1 cellular context compared by ENCODE assay signal in the genomic region with DNA sequence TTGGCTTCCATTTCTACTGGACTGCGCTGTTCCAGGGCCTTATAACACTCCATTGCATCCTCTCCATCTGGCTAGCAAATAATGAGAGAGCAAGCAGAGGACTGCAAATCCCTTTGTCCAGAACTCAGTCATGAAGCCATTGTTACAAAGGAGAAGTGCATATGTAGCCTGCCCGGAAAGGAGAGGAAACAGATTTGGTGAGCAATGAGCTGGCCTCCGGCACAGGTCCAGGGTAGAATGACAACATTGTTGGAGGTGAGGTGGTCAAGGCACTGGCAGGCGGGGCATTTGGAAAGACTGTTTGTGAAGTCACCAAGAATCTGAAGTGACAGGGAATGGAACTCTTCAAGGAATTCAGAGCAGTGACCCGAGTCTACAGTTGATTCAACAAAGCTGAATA.
TF ChIP-seq lines count a peak whose summit lies in the region.

No MANE protein-coding gene starts in this region.

TF ChIP-seq in K562, 482 proteins besides CTCF, POLR2A, EP300 and RAD21 (continued from another document):
- TF ChIP-seq, protein P1, sequence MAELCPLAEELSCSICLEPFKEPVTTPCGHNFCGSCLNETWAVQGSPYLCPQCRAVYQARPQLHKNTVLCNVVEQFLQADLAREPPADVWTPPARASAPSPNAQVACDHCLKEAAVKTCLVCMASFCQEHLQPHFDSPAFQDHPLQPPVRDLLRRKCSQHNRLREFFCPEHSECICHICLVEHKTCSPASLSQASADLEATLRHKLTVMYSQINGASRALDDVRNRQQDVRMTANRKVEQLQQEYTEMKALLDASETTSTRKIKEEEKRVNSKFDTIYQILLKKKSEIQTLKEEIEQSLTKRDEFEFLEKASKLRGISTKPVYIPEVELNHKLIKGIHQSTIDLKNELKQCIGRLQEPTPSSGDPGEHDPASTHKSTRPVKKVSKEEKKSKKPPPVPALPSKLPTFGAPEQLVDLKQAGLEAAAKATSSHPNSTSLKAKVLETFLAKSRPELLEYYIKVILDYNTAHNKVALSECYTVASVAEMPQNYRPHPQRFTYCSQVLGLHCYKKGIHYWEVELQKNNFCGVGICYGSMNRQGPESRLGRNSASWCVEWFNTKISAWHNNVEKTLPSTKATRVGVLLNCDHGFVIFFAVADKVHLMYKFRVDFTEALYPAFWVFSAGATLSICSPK (IDR thresholded peaks at IDR 0.05; ENCODE audit: borderline replicate concordance) = no peak
- TF ChIP-seq ZMIZ1 (IDR thresholded peaks at IDR 0.05; ENCODE audit: low read depth in 2 of 2, low read length in 2 of 2) (no peak), TBP (optimal IDR thresholded peaks at IDR 0.05; ENCODE audit: low read depth, low read length) (no peak), ZNF764 (CRISPR knock-in tag; IDR thresholded peaks at IDR 0.05; ENCODE audit: low read depth) (no peak), ZNF232 (CRISPR knock-in tag; IDR thresholded peaks at IDR 0.05) (no peak), ZNF707 (CRISPR knock-in tag; conservative IDR thresholded peaks at IDR 0.05) (no peak), NFATC3 (IDR thresholded peaks at IDR 0.05) (no peak), C11orf30 (IDR thresholded peaks at IDR 0.05; ENCODE audit: low read depth) (no peak), BRD9 (IDR thresholded peaks at IDR 0.05; ENCODE audit: low read depth, partially characterized antibody) (no peak), ZBTB11 (CRISPR knock-in tag; IDR thresholded peaks at IDR 0.05) (no peak)
